Comparison of ENCODE assay signal across 27 cellular contexts in genomic region chr3:197674741-197675567, GRCh38.
DNase-seq lines count a peak whose midpoint lies in the region; ATAC-seq and TF ChIP-seq lines count a peak whose summit lies in the region.
"Had no signal": no experiment of that assay in that cellular context is flagged by ENCODE, and none has a peak within 500 bp of the region (broad histone marks: within the 10 kb centered on the region; RNA-seq: fewer than 3 reads in every experiment).

No MANE protein-coding gene starts in this region.

- no peak overlapping the region for H3K4me3 ChIP-seq in lower lobe of right lung
- H3K4me3 ChIP-seq: colonic mucosa, esophagus squamous epithelium, gastrocnemius medialis, HAP-1, psoas muscle, SK-N-MC, suprapubic skin had no signal

- no peaks in the 10 kb centered on the region for H3K9me3 ChIP-seq in lower lobe of right lung
- H3K9me3 ChIP-seq: BE2C, colonic mucosa, esophagus squamous epithelium, gastrocnemius medialis, HAP-1, psoas muscle, suprapubic skin had no signal

- no peak for ATAC-seq in activated naive CD4-positive, alpha-beta T cell treated with anti-CD3 and anti-CD28 coated beads, Interleukin-2, amount 50 U/mL, for 72 hours
- peak; percentile 27 to 41 for ATAC-seq in lower lobe of right lung
- peak; percentile 70 to 80 for ATAC-seq in stimulated activated naive B cell treated with anti-CD40 and anti-IgM and Interleukin-4, amounts not matched to agents 10 μg/mL and 1 μg/mL and 100 μg/mL, for 72 hours (replicated peaks)
- ATAC-seq: gastrocnemius medialis, left ventricle myocardium superior, psoas muscle had no signal

- H3K27me3 Mint-ChIP-seq in activated T-helper 1 cell treated with anti-CD3 and anti-CD28 coated beads, Interleukin-12 subunit alpha, Interleukin-12 subunit beta, Interleukin-2, Interleukin-4 antibody, amounts not matched to agents 30 ng/mL and 10 ng/mL and 1 ng/mL, durations not matched to agents 14 hours and 24 hours and 36 hours (ENCODE audit: insufficient read depth), result no peaks in the 10 kb centered on the region
- no peaks in the 10 kb centered on the region for H3K27me3 Mint-ChIP-seq in stimulated activated naive B cell treated with anti-CD40 and anti-IgM and Interleukin-4, amounts not matched to agents 10 μg/mL and 1 μg/mL and 100 μg/mL, for 72 hours

- H3K36me3 ChIP-seq in lower lobe of right lung, result peaks cover 63% of the 10 kb centered on the region
- H3K36me3 ChIP-seq: BE2C, colonic mucosa, WERI-Rb-1 had no signal

- no peak for DNase-seq in activated naive CD4-positive, alpha-beta T cell treated with anti-CD3 and anti-CD28 coated beads, Interleukin-2, amount 50 U/mL, for 72 hours (ENCODE audit: low spot score in 2 of 2)
- DNase-seq in activated naive CD4-positive, alpha-beta T cell treated with anti-CD3 and anti-CD28 coated beads, Interleukin-2, amount 50 U/mL, for 16 hours, result no peak
- no peak for DNase-seq in activated T-helper 1 cell treated with anti-CD3 and anti-CD28 coated beads, Interleukin-12 subunit alpha, Interleukin-12 subunit beta, Interleukin-2, Interleukin-4 antibody, amounts not matched to agents 30 ng/mL and 10 ng/mL and 1 ng/mL, durations not matched to agents 14 hours and 24 hours and 36 hours (ENCODE audit: low spot score)
- no peak for DNase-seq in lower lobe of right lung
- DNase-seq in stimulated activated naive B cell treated with anti-CD40 and anti-IgM and Interleukin-4, amounts not matched to agents 10 μg/mL and 1 μg/mL and 100 μg/mL, for 72 hours, result no peak
- DNase-seq in caudate nucleus (lab: John Stamatoyannopoulos, UW), result no peak
- no peak for DNase-seq in NCI-H2107 (lab: John Stamatoyannopoulos, UW)
- DNase-seq in AG08396 (ENCODE audit: low spot score), result no peak
- DNase-seq: activated effector memory CD4-positive, alpha-beta T cell treated with anti-CD3 and anti-CD28 coated beads, Interleukin-2, amount 50 U/mL, for 16 hours; BE2C; colonic mucosa; esophagus squamous epithelium; gastrocnemius medialis; hypothalamus; left ventricle myocardium superior; NCI-H1092; NCI-H187 treated with DMSO at 0.1 percent for 48 hours; NCI-H69; psoas muscle; stimulated activated CD4-positive, alpha-beta T cell treated with anti-CD3 and anti-CD28 coated beads, Interleukin-2, amount 100 ng/mL, for 24 hours; WERI-Rb-1 had no signal

- intact Hi-C loops in activated T-helper 1 cell treated with anti-CD3 and anti-CD28 coated beads, Interleukin-12 subunit alpha, Interleukin-12 subunit beta, Interleukin-2, Interleukin-4 antibody, amounts not matched to agents 30 ng/mL and 10 ng/mL and 1 ng/mL, durations not matched to agents 14 hours and 24 hours and 36 hours (cut with micrococcal nuclease), result no loop called here
- intact Hi-C loops in lower lobe of right lung (cut with DNase I), result no loop called here

- no peaks in the 10 kb centered on the region for H3K27me3 ChIP-seq in lower lobe of right lung (ENCODE audit: low read depth)
- H3K27me3 ChIP-seq: BE2C, colonic mucosa, esophagus squamous epithelium, gastrocnemius medialis, suprapubic skin had no signal

- H3K4me1 Mint-ChIP-seq in activated T-helper 1 cell treated with anti-CD3 and anti-CD28 coated beads, Interleukin-12 subunit alpha, Interleukin-12 subunit beta, Interleukin-2, Interleukin-4 antibody, amounts not matched to agents 30 ng/mL and 10 ng/mL and 1 ng/mL, durations not matched to agents 14 hours and 24 hours and 36 hours (ENCODE audit: low read depth), result no peaks in the 10 kb centered on the region
- H3K4me1 Mint-ChIP-seq in stimulated activated naive B cell treated with anti-CD40 and anti-IgM and Interleukin-4, amounts not matched to agents 10 μg/mL and 1 μg/mL and 100 μg/mL, for 72 hours, result peaks cover 23 to 29% of the 10 kb centered on the region in 2 donors
- H3K4me1 Mint-ChIP-seq: neural crest cell had no signal

- H3K36me3 Mint-ChIP-seq in activated naive CD4-positive, alpha-beta T cell treated with anti-CD3 and anti-CD28 coated beads, Interleukin-2, amount 50 U/mL, for 72 hours, result peaks cover 7 to 12% of the 10 kb centered on the region in 2 donors
- peaks cover 41% of the 10 kb centered on the region for H3K36me3 Mint-ChIP-seq in activated T-helper 1 cell treated with anti-CD3 and anti-CD28 coated beads, Interleukin-12 subunit alpha, Interleukin-12 subunit beta, Interleukin-2, Interleukin-4 antibody, amounts not matched to agents 30 ng/mL and 10 ng/mL and 1 ng/mL, durations not matched to agents 14 hours and 24 hours and 36 hours (ENCODE audit: low read depth)
- H3K36me3 Mint-ChIP-seq in stimulated activated naive B cell treated with anti-CD40 and anti-IgM and Interleukin-4, amounts not matched to agents 10 μg/mL and 1 μg/mL and 100 μg/mL, for 72 hours, result peaks cover 54 to 73% of the 10 kb centered on the region in 2 donors

- H3K27ac ChIP-seq in lower lobe of right lung (no peak overlapping the region), caudate nucleus (ENCODE audit: low read depth, low read length) (no peak overlapping the region)
- H3K27ac ChIP-seq: colonic mucosa, esophagus squamous epithelium, gastrocnemius medialis, HL-60, psoas muscle, RWPE1, SK-N-MC, suprapubic skin, WERI-Rb-1 had no signal

- peaks cover 0 to 12% of the 10 kb centered on the region in 2 donors for H3K9me3 Mint-ChIP-seq in activated naive CD4-positive, alpha-beta T cell treated with anti-CD3 and anti-CD28 coated beads, Interleukin-2, amount 50 U/mL, for 72 hours
- H3K9me3 Mint-ChIP-seq in activated T-helper 1 cell treated with anti-CD3 and anti-CD28 coated beads, Interleukin-12 subunit alpha, Interleukin-12 subunit beta, Interleukin-2, Interleukin-4 antibody, amounts not matched to agents 30 ng/mL and 10 ng/mL and 1 ng/mL, durations not matched to agents 14 hours and 24 hours and 36 hours, result no peaks in the 10 kb centered on the region
- no peaks in the 10 kb centered on the region for H3K9me3 Mint-ChIP-seq in stimulated activated naive B cell treated with anti-CD40 and anti-IgM and Interleukin-4, amounts not matched to agents 10 μg/mL and 1 μg/mL and 100 μg/mL, for 72 hours

- no peak for TF ChIP-seq CTCF in lower lobe of right lung (IDR thresholded peaks at IDR 0.05)

- H3K4me1 ChIP-seq in lower lobe of right lung, result peaks cover 6% of the 10 kb centered on the region
- H3K4me1 ChIP-seq: BE2C, colonic mucosa, gastrocnemius medialis, HAP-1, psoas muscle, suprapubic skin had no signal

- no peak overlapping the region for H3K4me3 Mint-ChIP-seq in activated T-helper 1 cell treated with anti-CD3 and anti-CD28 coated beads, Interleukin-12 subunit alpha, Interleukin-12 subunit beta, Interleukin-2, Interleukin-4 antibody, amounts not matched to agents 30 ng/mL and 10 ng/mL and 1 ng/mL, durations not matched to agents 14 hours and 24 hours and 36 hours
- H3K4me3 Mint-ChIP-seq in stimulated activated naive B cell treated with anti-CD40 and anti-IgM and Interleukin-4, amounts not matched to agents 10 μg/mL and 1 μg/mL and 100 μg/mL, for 72 hours, result peak overlapping the region in 1 of 2 donors; percentile 4
- H3K4me3 Mint-ChIP-seq: neural crest cell had no signal

- peak overlapping the region; percentile 38 to 53 for H3K27ac Mint-ChIP-seq in activated naive CD4-positive, alpha-beta T cell treated with anti-CD3 and anti-CD28 coated beads, Interleukin-2, amount 50 U/mL, for 72 hours
- H3K27ac Mint-ChIP-seq in activated T-helper 1 cell treated with anti-CD3 and anti-CD28 coated beads, Interleukin-12 subunit alpha, Interleukin-12 subunit beta, Interleukin-2, Interleukin-4 antibody, amounts not matched to agents 30 ng/mL and 10 ng/mL and 1 ng/mL, durations not matched to agents 14 hours and 24 hours and 36 hours, result peak overlapping the region; percentile 47
- peak overlapping the region; percentile 34 for H3K27ac Mint-ChIP-seq in stimulated activated naive B cell treated with anti-CD40 and anti-IgM and Interleukin-4, amounts not matched to agents 10 μg/mL and 1 μg/mL and 100 μg/mL, for 72 hours

Comparison
In these comparisons a context has a peak if more than half of its experiments do, and no peak if none do; other contexts are left out.
1. ATAC-seq: peak in lower lobe of right lung (2 of 2) and stimulated activated naive B cell treated with anti-CD40 and anti-IgM and Interleukin-4, amounts not matched to agents 10 μg/mL and 1 μg/mL and 100 μg/mL, for 72 hours (2 of 2); none in activated naive CD4-positive, alpha-beta T cell treated with anti-CD3 and anti-CD28 coated beads, Interleukin-2, amount 50 U/mL, for 72 hours (0 of 2).
2. Peak in every context shown above with its lines, with median percentiles within 50 percentile points of each other: H3K27ac Mint-ChIP-seq.